ENCODE assay signal across 32 cellular contexts in the genomic region with DNA sequence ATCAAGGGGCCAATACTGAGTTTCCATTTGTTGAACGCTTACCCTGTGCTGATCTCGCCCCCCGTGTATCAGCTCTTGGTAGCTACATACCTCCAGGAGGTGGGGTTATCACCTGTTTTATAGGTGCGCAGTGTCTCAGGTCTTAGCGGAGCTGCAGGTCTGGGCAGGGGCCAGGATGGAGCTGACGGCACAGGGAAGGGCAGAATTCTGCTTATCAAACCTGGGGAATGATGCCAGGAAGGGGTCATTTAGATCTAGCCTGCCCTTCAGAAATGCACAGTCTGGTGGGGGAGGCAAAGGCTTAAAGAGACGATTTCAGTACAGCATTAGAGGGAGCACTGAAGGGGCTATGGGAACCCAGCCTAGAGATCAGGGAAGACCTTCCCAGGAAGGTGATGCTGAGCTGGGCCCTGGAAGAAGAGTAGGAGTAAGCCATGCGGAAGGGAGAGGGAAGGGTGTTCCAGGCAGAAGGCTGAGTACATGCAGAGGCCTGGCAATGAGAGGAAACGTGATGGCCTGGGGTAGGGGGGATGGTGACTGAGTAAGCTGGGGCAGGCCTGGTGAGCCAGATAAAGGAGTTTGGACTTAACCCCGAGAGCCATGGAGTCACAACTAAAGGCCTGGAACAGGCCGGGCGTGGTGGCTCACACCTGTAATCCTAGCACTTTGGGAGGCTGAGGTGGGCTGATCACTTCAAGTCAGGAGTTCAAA. TPM values are rescaled to one million over a fixed set of nuclear protein-coding genes. Genes with fewer than 3 reads are reported as not detected.
DNase-seq lines count a peak whose midpoint lies in the region; ATAC-seq and TF ChIP-seq lines count a peak whose summit lies in the region.
"Had no signal": no experiment of that assay in that cellular context is flagged by ENCODE, and none has a peak within 500 bp of the region (broad histone marks: within the 10 kb centered on the region; RNA-seq: fewer than 3 reads in every experiment).

No MANE protein-coding gene starts in this region.

- TF ChIP-seq CTCF in SK-N-SH (IDR thresholded peaks at IDR 0.05): no peak
- TF ChIP-seq CTCF in epithelial cell of esophagus (IDR thresholded peaks at IDR 0.05; ENCODE audit: insufficient read depth, low read depth, low read length, missing control alignments): no peak
- no peak for TF ChIP-seq CTCF in progenitor cell of endocrine pancreas (IDR thresholded peaks at IDR 0.05; ENCODE audit: unreplicated experiment)

- H2AFZ ChIP-seq in SK-N-SH (ENCODE audit: low read depth): no peak overlapping the region

- no peaks in the 10 kb centered on the region for H3K36me3 ChIP-seq in SK-N-SH (replicated peaks in 1 of 2; ENCODE audit: control insufficient read depth in 1 of 2, insufficient read depth in 2 of 2, low read length in 1 of 2)
- H3K36me3 ChIP-seq in aorta (ENCODE audit: control insufficient read depth in 1 of 2, insufficient read depth in 2 of 2, low read length in 1 of 2): no peaks in the 10 kb centered on the region
- H3K36me3 ChIP-seq: left lung, thoracic aorta, vagina had no signal

- H3K27me3 Mint-ChIP-seq in progenitor cell of endocrine pancreas: no peaks in the 10 kb centered on the region
- H3K27me3 Mint-ChIP-seq: activated naive CD4-positive, alpha-beta T cell treated with anti-CD3 and anti-CD28 coated beads, Interleukin-2, amount 50 U/mL, for 24 hours had no signal

- intact Hi-C loops in aorta (cut with DNase I): no loop called here

- H3K4me3 ChIP-seq in SK-N-SH (ENCODE audit: low read depth in 2 of 2, low read length in 1 of 2): no peak overlapping the region
- H3K4me3 ChIP-seq in epithelial cell of esophagus (ENCODE audit: low read length): no peak overlapping the region
- H3K4me3 ChIP-seq in aorta (ENCODE audit: low read length in 2 of 2): no peak overlapping the region
- H3K4me3 ChIP-seq: left lung, thoracic aorta, vagina had no signal

- TF ChIP-seq RAD21 in SK-N-SH (IDR thresholded peaks at IDR 0.05; ENCODE audit: low read length): no peak

- peak; percentile 27 for DNase-seq in SK-N-SH
- peak; percentile 21 for DNase-seq in epithelial cell of esophagus (ENCODE audit: low read depth)
- DNase-seq in progenitor cell of endocrine pancreas (ENCODE audit: low spot score, unreplicated experiment): no peak
- DNase-seq in aorta: no peak
- no peak for DNase-seq in AML-193 (lab: John Stamatoyannopoulos, UW)
- DNase-seq: activated CD4-positive, alpha-beta memory T cell treated with anti-CD3 and anti-CD28 coated beads, Interleukin-2, amount 10 ng/mL, durations not matched to agents 7 days and 5 days; activated CD4-positive, alpha-beta T cell treated with anti-CD3 and anti-CD28 coated beads for 1 hour; activated CD8-positive, alpha-beta memory T cell treated with anti-CD3 and anti-CD28 coated beads, Interleukin-2, amount 50 U/mL, for 48 hours; anterior cingulate cortex; DND-41; hippocampal formation; MM.1S; NCI-H1417; NCI-H2081; NCI-H226; occipital lobe; stimulated activated naive CD8-positive, alpha-beta T cell treated with anti-CD3 and anti-CD28 coated beads, Interleukin-15, Interleukin-2, amounts not matched to agents 100 U/mL and 50 U/mL, for 24 hours had no signal

- peaks cover 13% of the 10 kb centered on the region for H3K4me1 Mint-ChIP-seq in progenitor cell of endocrine pancreas (ENCODE audit: low read depth)
- H3K4me1 Mint-ChIP-seq: activated CD4-positive, alpha-beta memory T cell treated with anti-CD3 and anti-CD28 coated beads, Interleukin-2, amount 10 ng/mL, durations not matched to agents 7 days and 5 days; activated naive CD4-positive, alpha-beta T cell treated with anti-CD3 and anti-CD28 coated beads, Interleukin-2, amount 50 U/mL, for 24 hours; CD14-positive monocyte had no signal

- no peaks in the 10 kb centered on the region for H3K9me3 Mint-ChIP-seq in progenitor cell of endocrine pancreas (ENCODE audit: low read depth)
- H3K9me3 Mint-ChIP-seq: activated CD4-positive, alpha-beta memory T cell treated with anti-CD3 and anti-CD28 coated beads, Interleukin-2, amount 10 ng/mL, durations not matched to agents 7 days and 5 days; activated naive CD4-positive, alpha-beta T cell treated with anti-CD3 and anti-CD28 coated beads, Interleukin-2, amount 50 U/mL, for 24 hours; activated T-helper 2 cell treated with anti-CD3 and anti-CD28 coated beads, Interferon-gamma antibody, Interleukin-2, Interleukin-4, amounts not matched to agents 10 μg/mL and 5 μg/mL and 100 μg/mL, durations not matched to agents 14 hours and 24 hours and 36 hours had no signal

- WGBS in SK-N-SH (ENCODE audit: low lambda C conversion rate): 95% methylated on average over 9 of the region's 12 CpGs
- 88 to 89% methylated on average over 12 of the region's 12 CpGs for WGBS in aorta, 2 donors

- CTCF ChIA-PET in SK-N-SH (lab: Yijun Ruan, JAX): interaction anchor here (0.7 to 3.6 kb wide), 7 partner anchors 10 to 45 kb away, joined by 3 to 20 read pairs (median 4); a partner anchor contains a TSS

- no peak overlapping the region for H3K4me3 Mint-ChIP-seq in progenitor cell of endocrine pancreas (ENCODE audit: low read depth)
- H3K4me3 Mint-ChIP-seq: activated CD4-positive, alpha-beta memory T cell treated with anti-CD3 and anti-CD28 coated beads, Interleukin-2, amount 10 ng/mL, durations not matched to agents 7 days and 5 days; activated naive CD4-positive, alpha-beta T cell treated with anti-CD3 and anti-CD28 coated beads, Interleukin-2, amount 50 U/mL, for 24 hours; CD14-positive monocyte had no signal

- H4K20me1 ChIP-seq in SK-N-SH (ENCODE audit: insufficient read depth): no peaks in the 10 kb centered on the region

- H3K4me2 ChIP-seq in SK-N-SH: no peak overlapping the region
- H3K4me2 ChIP-seq: KMS-11 had no signal

- no peaks in the 10 kb centered on the region for H3K9me3 ChIP-seq in SK-N-SH
- no peaks in the 10 kb centered on the region for H3K9me3 ChIP-seq in aorta (ENCODE audit: control insufficient read depth, low read length)
- H3K9me3 ChIP-seq: left lung, thoracic aorta, vagina had no signal

- H3K79me2 ChIP-seq in SK-N-SH (ENCODE audit: insufficient read depth): no peaks in the 10 kb centered on the region

- ATAC-seq in SK-N-SH treated with all-trans-retinoic acid at 6 μM for 48 hours: no peak
- ATAC-seq in aorta (ENCODE audit: low FRiP score): no peak
- ATAC-seq: left lung; stimulated activated naive CD8-positive, alpha-beta T cell treated with anti-CD3 and anti-CD28 coated beads, Interleukin-15, Interleukin-2, amounts not matched to agents 100 U/mL and 50 U/mL, for 24 hours had no signal

- no peak overlapping the region for H3K9ac ChIP-seq in SK-N-SH
- H3K9ac ChIP-seq: KMS-11 had no signal

- POLR2A ChIA-PET in SK-N-SH (lab: Yijun Ruan, JAX): no interaction called here

- TF ChIP-seq EP300 in SK-N-SH (IDR thresholded peaks at IDR 0.05; ENCODE audit: borderline replicate concordance in 1 of 2, low read depth in 1 of 2, low read length in 1 of 2): no peak

- H3K36me3 Mint-ChIP-seq in progenitor cell of endocrine pancreas (ENCODE audit: insufficient read depth): peaks cover 1% of the 10 kb centered on the region
- H3K36me3 Mint-ChIP-seq: activated naive CD4-positive, alpha-beta T cell treated with anti-CD3 and anti-CD28 coated beads, Interleukin-2, amount 50 U/mL, for 24 hours; CD14-positive monocyte had no signal

- peak overlapping the region; percentile 91 for H3K27ac Mint-ChIP-seq in progenitor cell of endocrine pancreas
- H3K27ac Mint-ChIP-seq: activated CD4-positive, alpha-beta memory T cell treated with anti-CD3 and anti-CD28 coated beads, Interleukin-2, amount 10 ng/mL, durations not matched to agents 7 days and 5 days; activated naive CD4-positive, alpha-beta T cell treated with anti-CD3 and anti-CD28 coated beads, Interleukin-2, amount 50 U/mL, for 24 hours; activated T-helper 2 cell treated with anti-CD3 and anti-CD28 coated beads, Interferon-gamma antibody, Interleukin-2, Interleukin-4, amounts not matched to agents 10 μg/mL and 5 μg/mL and 100 μg/mL, durations not matched to agents 14 hours and 24 hours and 36 hours; CD14-positive monocyte had no signal

- no peak overlapping the region for H3K27ac ChIP-seq in SK-N-SH (ENCODE audit: low read depth in 2 of 2, low read length in 1 of 2)
- H3K27ac ChIP-seq in aorta (ENCODE audit: low read depth in 1 of 2, low read length in 2 of 2): no peak overlapping the region
- H3K27ac ChIP-seq: 22Rv1, KMS-11, left lung, thoracic aorta, vagina had no signal

- no peaks in the 10 kb centered on the region for H3K9me2 ChIP-seq in SK-N-SH

- no peaks in the 10 kb centered on the region for H3K27me3 ChIP-seq in SK-N-SH (ENCODE audit: insufficient read depth)
- H3K27me3 ChIP-seq in aorta (ENCODE audit: control insufficient read depth in 1 of 2, insufficient read depth in 2 of 2, low read length in 1 of 2): no peaks in the 10 kb centered on the region
- H3K27me3 ChIP-seq: left lung, vagina had no signal

- H3F3A ChIP-seq in SK-N-SH (replicated peaks; ENCODE audit: insufficient read depth): peaks cover 21% of the 10 kb centered on the region

- H3K4me1 ChIP-seq in SK-N-SH (ENCODE audit: control insufficient read depth in 1 of 2, insufficient read depth in 2 of 2, low read depth in 1 of 2, low read length in 1 of 2): peaks cover 0 to 23% of the 10 kb centered on the region in 2 experiments; a peak in 3 of 4 replicates
- H3K4me1 ChIP-seq in aorta (ENCODE audit: control insufficient read depth in 1 of 2, insufficient read depth in 2 of 2, low read length in 2 of 2): no peaks in the 10 kb centered on the region
- H3K4me1 ChIP-seq: left lung had no signal

RNA-seq across cellular contexts. Expression of a gene that starts 31.5 kb away (rescaled TPM):
- polyA plus RNA-seq in SK-N-SH (2012; rRNA removed) (4.8 and 7.7 TPM in 2 replicates), aorta (under 1 TPM; 0.13 to 0.20 TPM)
- polyA plus RNA-seq in SK-N-SH (2012; cell fraction: cytosol; rRNA removed): 4.7 and 6.5 TPM in 2 replicates
- polyA plus RNA-seq in SK-N-SH (2012; cell fraction: nucleus; rRNA removed): 4.8 and 5.3 TPM in 2 replicates
- total RNA-seq in progenitor cell of endocrine pancreas (2.2 and 2.5 TPM in 2 replicates), aorta (10 to 100 TPM in 1 of 2 donors, 1 to 10 TPM in 1; 7.1 to 15.9 TPM)
- total RNA-seq: activated CD4-positive, alpha-beta memory T cell treated with anti-CD3 and anti-CD28 coated beads, Interleukin-2, amount 10 ng/mL, durations not matched to agents 7 days and 5 days; activated T-helper 2 cell treated with anti-CD3 and anti-CD28 coated beads, Interferon-gamma antibody, Interleukin-2, Interleukin-4, amounts not matched to agents 10 μg/mL and 5 μg/mL and 100 μg/mL, durations not matched to agents 14 hours and 24 hours and 36 hours had no signal

RNA-seq across cellular contexts. Expression of a gene that starts 37.3 kb away (rescaled TPM):
- polyA plus RNA-seq in SK-N-SH (2012; rRNA removed) (1.2 and 1.4 TPM in 2 replicates), aorta (under 1 TPM; 0.26 to 0.50 TPM)
- polyA plus RNA-seq in SK-N-SH (2012; cell fraction: cytosol; rRNA removed): 0.63 and 1.1 TPM in 2 replicates
- polyA plus RNA-seq in SK-N-SH (2012; cell fraction: nucleus; rRNA removed): 5.8 and 7.7 TPM in 2 replicates
- total RNA-seq in progenitor cell of endocrine pancreas (71.6 and 86.4 TPM in 2 replicates), aorta (1 to 10 TPM in 1 of 2 donors, under 1 TPM in 1; 0.42 to 1.6 TPM)

RNA-seq across cellular contexts. Expression of a gene that starts 44.9 kb away (rescaled TPM):
- polyA plus RNA-seq in SK-N-SH (2012; rRNA removed): not detected in 2 replicates
- not detected in 2 replicates for polyA plus RNA-seq in SK-N-SH (2012; cell fraction: cytosol; rRNA removed)
- polyA plus RNA-seq in SK-N-SH (2012; cell fraction: nucleus; rRNA removed): not detected in 2 replicates
- not detected in 2 replicates for total RNA-seq in progenitor cell of endocrine pancreas
- not detected for total RNA-seq in aorta
- under 1 TPM; 0.74 to 0.75 TPM for polyA plus RNA-seq in aorta
- total RNA-seq: activated CD4-positive, alpha-beta memory T cell treated with anti-CD3 and anti-CD28 coated beads, Interleukin-2, amount 10 ng/mL, durations not matched to agents 7 days and 5 days; activated T-helper 2 cell treated with anti-CD3 and anti-CD28 coated beads, Interferon-gamma antibody, Interleukin-2, Interleukin-4, amounts not matched to agents 10 μg/mL and 5 μg/mL and 100 μg/mL, durations not matched to agents 14 hours and 24 hours and 36 hours; cardiac septum; fibroblast of lung; myocyte; occipital lobe; SK-MEL-5; skeletal muscle tissue; T-helper 1 cell treated with Interleukin-12 subunit alpha and Interleukin-12 subunit beta and Interleukin-4 antibody, amounts not matched to agents 30 ng/mL and 1 ng/mL, for 36 hours; thoracic aorta; vagina had no signal
- polyA plus RNA-seq: CD14-positive monocyte, fibroblast of lung had no signal

RNA-seq across cellular contexts. Expression of a gene that starts 53.4 kb away (rescaled TPM):
- polyA plus RNA-seq in SK-N-SH (2012; rRNA removed) (5,012 and 5,348 TPM in 2 replicates), aorta (1,000 to 10,000 TPM; 3,301 to 6,282 TPM)
- polyA plus RNA-seq in SK-N-SH (2012; cell fraction: cytosol; rRNA removed): 4,799 and 5,551 TPM in 2 replicates
- 922 and 958 TPM in 2 replicates for polyA plus RNA-seq in SK-N-SH (2012; cell fraction: nucleus; rRNA removed)
- total RNA-seq in progenitor cell of endocrine pancreas (1,027 and 1,077 TPM in 2 replicates), aorta (100 to 1,000 TPM; 806 to 812 TPM)

RNA-seq across cellular contexts. Expression of a gene that starts 53.5 kb away (rescaled TPM):
- polyA plus RNA-seq in SK-N-SH (2012; rRNA removed): 69.6 and 73.1 TPM in 2 replicates
- 80.8 and 100 TPM in 2 replicates for polyA plus RNA-seq in SK-N-SH (2012; cell fraction: cytosol; rRNA removed)
- 72.6 and 77.5 TPM in 2 replicates for polyA plus RNA-seq in SK-N-SH (2012; cell fraction: nucleus; rRNA removed)
- total RNA-seq in progenitor cell of endocrine pancreas: 36.6 and 36.9 TPM in 2 replicates
- total RNA-seq in aorta: 10 to 100 TPM; 22.7 to 24.4 TPM
- polyA plus RNA-seq in aorta: 10 to 100 TPM; 27.4 to 29.8 TPM

Comparison
In these comparisons a context has a peak if more than half of its experiments do, and no peak if none do; other contexts are left out.
1. DNase-seq: peak in SK-N-SH (single experiment) and epithelial cell of esophagus (single experiment); none in progenitor cell of endocrine pancreas (single experiment), aorta (0 of 2) and AML-193 (0 of 2).
2. RNA of a gene that starts 37.3 kb away (total RNA-seq): 71.6 to 86.4 TPM in progenitor cell of endocrine pancreas; 0.42 to 1.6 TPM in aorta; every median in the first group is over 10 times any median in the second.